Comparison of ENCODE assay signal across 1 cellular context in the genomic region with DNA sequence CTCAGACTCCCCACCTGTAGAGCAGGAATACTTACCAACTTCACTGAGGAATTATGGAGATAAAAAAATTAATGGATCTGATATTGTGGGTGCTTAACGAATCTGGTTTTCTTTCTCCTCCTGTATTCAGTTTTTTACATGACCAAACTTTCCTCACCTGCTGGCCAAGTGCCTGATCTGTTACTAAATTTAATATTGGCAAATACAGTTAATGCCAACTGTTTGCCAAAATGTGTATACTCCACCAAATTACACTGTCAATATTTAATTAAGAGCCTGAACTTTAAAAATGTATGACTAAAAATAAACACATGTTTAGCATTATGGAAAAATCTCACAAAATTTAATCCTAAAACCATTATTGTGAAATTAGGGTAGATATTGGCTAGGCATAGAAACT.
TF ChIP-seq lines count a peak whose summit lies in the region.

No MANE protein-coding gene starts in this region.

TF ChIP-seq in WTC11, 78 proteins besides CTCF, POLR2A, EP300 and RAD21 (continued from another document):
- no peak for TF ChIP-seq ZBTB43 (CRISPR knock-in tag; IDR thresholded peaks at IDR 0.05)
- no peak for TF ChIP-seq FOXP4 (CRISPR knock-in tag; IDR thresholded peaks at IDR 0.05)
- TF ChIP-seq ELF4 (CRISPR knock-in tag; IDR thresholded peaks at IDR 0.05; ENCODE audit: low read depth) = no peak
- no peak for TF ChIP-seq ZNF121 (CRISPR knock-in tag; IDR thresholded peaks at IDR 0.05)
- TF ChIP-seq ZNF219 (CRISPR knock-in tag; IDR thresholded peaks at IDR 0.05; ENCODE audit: borderline replicate concordance) = no peak
- no peak for TF ChIP-seq HMGA2 (CRISPR knock-in tag; IDR thresholded peaks at IDR 0.05)
- TF ChIP-seq ZNF396 (CRISPR knock-in tag; IDR thresholded peaks at IDR 0.05; ENCODE audit: borderline replicate concordance) = no peak
- TF ChIP-seq EMX1 (CRISPR knock-in tag; IDR thresholded peaks at IDR 0.05) = no peak
- no peak for TF ChIP-seq PRRX2 (CRISPR knock-in tag; IDR thresholded peaks at IDR 0.05)
